ENCODE assay signal across 13 cellular contexts in the genomic region with DNA sequence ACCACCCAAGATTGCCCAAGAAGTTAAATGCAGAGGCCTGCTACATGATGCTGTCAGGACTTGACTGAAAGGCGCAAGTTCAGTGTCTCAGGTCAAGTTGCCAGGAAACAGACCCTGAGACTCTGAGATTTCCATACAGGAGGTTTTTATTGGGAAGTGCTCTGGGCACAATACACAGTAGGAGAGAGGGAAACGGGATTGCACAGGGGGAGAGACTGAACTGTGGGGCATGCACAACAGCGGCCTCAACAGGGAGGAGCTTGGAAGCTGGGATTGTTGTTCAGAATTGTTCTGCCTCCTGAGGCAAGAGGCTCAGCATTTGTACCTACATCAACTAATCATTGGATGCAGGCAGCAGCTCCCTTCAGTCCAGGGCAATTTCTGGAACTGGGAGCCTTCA. TPM values are rescaled to one million over a fixed set of nuclear protein-coding genes. Genes with fewer than 3 reads are reported as not detected.
DNase-seq lines count a peak whose midpoint lies in the region; ATAC-seq and TF ChIP-seq lines count a peak whose summit lies in the region.
"Had no signal": no experiment of that assay in that cellular context is flagged by ENCODE, and none has a peak within 500 bp of the region (broad histone marks: within the 10 kb centered on the region; RNA-seq: fewer than 3 reads in every experiment).

No MANE protein-coding gene starts in this region.

- H3K56ac ChIP-seq in IMR-90 (ENCODE audit: extremely low read depth, insufficient read depth, low read length) = no peak overlapping the region

- H2AK5ac ChIP-seq in IMR-90 (ENCODE audit: low read depth, low read length) = 0 out of 2 replicates have a peak overlapping the region, but pooled peaks have one; percentile 23

- peak overlapping the region; percentile 60 to 67 for H3K4me3 Mint-ChIP-seq in CD14-positive monocyte
- no peak overlapping the region for H3K4me3 Mint-ChIP-seq in dendritic cell treated with granulocyte-macrophage colony-stimulating factor and Interleukin-4, amounts not matched to agents 40 ng/mL and 50 ng/mL, for 4 days
- H3K4me3 Mint-ChIP-seq in mesothelial cell of epicardium = no peak overlapping the region
- no peak overlapping the region for H3K4me3 Mint-ChIP-seq in nephron progenitor cell

- in situ Hi-C loops in IMR-90 (cut with MboI; ENCODE audit: low sequenced_read_pairs) = no loop called here

- no peaks in the 10 kb centered on the region for H4K20me1 ChIP-seq in IMR-90 (ENCODE audit: insufficient read depth, low read length)

- H3K79me1 ChIP-seq in IMR-90 (ENCODE audit: low read depth in 1 of 2, low read length in 2 of 2) = no peaks in the 10 kb centered on the region

- no peak overlapping the region for H3K18ac ChIP-seq in IMR-90 (ENCODE audit: low read depth, low read length)

- H4K5ac ChIP-seq in IMR-90 (ENCODE audit: low read depth, low read length) = no peak overlapping the region

- WGBS in IMR-90 (ENCODE audit: extremely low coverage in 2 of 2, insufficient read length in 1 of 2), 2 experiments = 100% methylated on average over 1 of the region's 3 CpGs; no CpG with 5 or more reads in 1 of the 2 experiments

- H3K4me1 ChIP-seq in IMR-90 (ENCODE audit: control insufficient read depth, insufficient read depth, low read length) = 0 out of 2 replicates have a peak, but pooled peaks cover 2% of the 10 kb centered on the region

- no peak overlapping the region for H3K9ac ChIP-seq in IMR-90 (ENCODE audit: low read depth, low read length)

- no peaks in the 10 kb centered on the region for H3K36me3 ChIP-seq in IMR-90 (ENCODE audit: control insufficient read depth, insufficient read depth, low read length)
- H3K36me3 ChIP-seq: HAP-1 had no signal

- peak overlapping the region; percentile 92 to 99 (median 97) for H3K27ac Mint-ChIP-seq in CD14-positive monocyte
- peak overlapping the region; percentile 84 for H3K27ac Mint-ChIP-seq in dendritic cell treated with granulocyte-macrophage colony-stimulating factor and Interleukin-4, amounts not matched to agents 40 ng/mL and 50 ng/mL, for 4 days
- peak overlapping the region; percentile 98 for H3K27ac Mint-ChIP-seq in mesothelial cell of epicardium
- H3K27ac Mint-ChIP-seq in nephron progenitor cell = no peak overlapping the region

- H3K27me3 Mint-ChIP-seq in CD14-positive monocyte (ENCODE audit: low read depth in 3 of 3) = no peaks in the 10 kb centered on the region
- no peaks in the 10 kb centered on the region for H3K27me3 Mint-ChIP-seq in dendritic cell treated with granulocyte-macrophage colony-stimulating factor and Interleukin-4, amounts not matched to agents 40 ng/mL and 50 ng/mL, for 4 days
- H3K27me3 Mint-ChIP-seq in mesothelial cell of epicardium (ENCODE audit: low read depth) = peaks cover 8% of the 10 kb centered on the region
- H3K27me3 Mint-ChIP-seq in nephron progenitor cell (ENCODE audit: low read depth, poor library complexity) = peaks cover 27% of the 10 kb centered on the region

- no peaks in the 10 kb centered on the region for H3K9me3 ChIP-seq in IMR-90 (ENCODE audit: control insufficient read depth, insufficient read depth, low read length)
- H3K9me3 ChIP-seq: HAP-1 had no signal

- H3K4me1 Mint-ChIP-seq in CD14-positive monocyte = peaks cover 94% of the 10 kb centered on the region
- H3K4me1 Mint-ChIP-seq in dendritic cell treated with granulocyte-macrophage colony-stimulating factor and Interleukin-4, amounts not matched to agents 40 ng/mL and 50 ng/mL, for 4 days (ENCODE audit: low read depth) = peaks cover 78% of the 10 kb centered on the region
- H3K4me1 Mint-ChIP-seq in mesothelial cell of epicardium = peaks cover 60% of the 10 kb centered on the region
- peaks cover 4% of the 10 kb centered on the region for H3K4me1 Mint-ChIP-seq in nephron progenitor cell

- peak overlapping the region; percentile 48 for H3K4ac ChIP-seq in IMR-90 (ENCODE audit: low read depth, low read length)

- H3K9me3 Mint-ChIP-seq in CD14-positive monocyte (peaks cover 0 to 3% (median 0%) of the 10 kb centered on the region in 7 donors), mesothelial cell of epicardium (peaks cover 3% of the 10 kb centered on the region), nephron progenitor cell (no peaks in the 10 kb centered on the region)
- H3K9me3 Mint-ChIP-seq in dendritic cell treated with granulocyte-macrophage colony-stimulating factor and Interleukin-4, amounts not matched to agents 40 ng/mL and 50 ng/mL, for 4 days = no peaks in the 10 kb centered on the region
- H3K9me3 Mint-ChIP-seq: stimulated activated effector memory CD8-positive, alpha-beta T cell treated with anti-CD3 and anti-CD28 coated beads, Interleukin-12 subunit alpha, Interleukin-12 subunit beta, amount 100 ng/mL, for 72 hours had no signal

- peak overlapping the region; percentile 45 for H2BK20ac ChIP-seq in IMR-90 (ENCODE audit: low read depth, low read length)

- POLR2A ChIA-PET in IMR-90 (lab: Charles Lee; ENCODE audit: unreplicated experiment) = no interaction called here

- TF ChIP-seq CTCF in CD14-positive monocyte (IDR thresholded peaks at IDR 0.05) (no peak), IMR-90 (conservative IDR thresholded peaks at IDR 0.05; ENCODE audit: low read depth, low read length) (no peak), mesothelial cell of epicardium (IDR thresholded peaks at IDR 0.05; ENCODE audit: unreplicated experiment) (no peak), nephron progenitor cell (IDR thresholded peaks at IDR 0.05) (no peak)

- no peak overlapping the region for H3K4me2 ChIP-seq in IMR-90 (ENCODE audit: low read depth, low read length)

- H3K23ac ChIP-seq in IMR-90 (ENCODE audit: low read depth, low read length) = peak overlapping the region; percentile 45; the same call in 1 of the 2 replicates

- no peak for TF ChIP-seq POLR2A in IMR-90 (IDR thresholded peaks at IDR 0.05; ENCODE audit: low read depth, low read length)

- H3K27ac ChIP-seq in IMR-90 (ENCODE audit: insufficient read depth, low read length) = no peak overlapping the region

- H4K8ac ChIP-seq in IMR-90 (ENCODE audit: low read depth in 2 of 2, low read length in 2 of 2) = peak overlapping the region in 1 of 2 experiments; percentile 68; a peak in 1 of 4 replicates

- no peak overlapping the region for H3K4me3 ChIP-seq in IMR-90 (ENCODE audit: insufficient read depth, low read depth, low read length)
- H3K4me3 ChIP-seq: HAP-1, skin epidermis had no signal

- peaks cover 75 to 81% of the 10 kb centered on the region in 2 donors for H3K36me3 Mint-ChIP-seq in CD14-positive monocyte
- peaks cover 38% of the 10 kb centered on the region for H3K36me3 Mint-ChIP-seq in dendritic cell treated with granulocyte-macrophage colony-stimulating factor and Interleukin-4, amounts not matched to agents 40 ng/mL and 50 ng/mL, for 4 days (ENCODE audit: low read depth)
- no peaks in the 10 kb centered on the region for H3K36me3 Mint-ChIP-seq in mesothelial cell of epicardium
- no peaks in the 10 kb centered on the region for H3K36me3 Mint-ChIP-seq in nephron progenitor cell (ENCODE audit: low read depth)

- dilution Hi-C loops in IMR-90 (cut with HindIII; ENCODE audit: low sequenced_read_pairs, unreplicated experiment) = no loop called here

- ATAC-seq in IMR-90 (ENCODE audit: low read depth) (no peak), HG03108 (IDR thresholded peaks at IDR 0.05; ENCODE audit: unreplicated experiment) (no peak)
- ATAC-seq: stimulated activated effector memory CD8-positive, alpha-beta T cell treated with anti-CD3 and anti-CD28 coated beads, Interleukin-12 subunit alpha, Interleukin-12 subunit beta, amount 100 ng/mL, for 72 hours had no signal

- no TSS peak for BruUV-seq in IMR-90 (replicated peaks; lab: Mats Ljungman, UMichigan)

- no peak overlapping the region for H2BK5ac ChIP-seq in IMR-90 (ENCODE audit: low read depth, low read length, poor library complexity, severe bottlenecking)

- peak overlapping the region; percentile 68 for H3K14ac ChIP-seq in IMR-90 (replicated peaks; ENCODE audit: low read depth, low read length)

- intact Hi-C loops in CD14-positive monocyte (cut with micrococcal nuclease) (loop anchor here (5.0 to 10.0 kb wide), 3 partner anchors 60 to 198 kb away; partner anchors contain the start of gene SF3B5 (in 1 of the 2)), IMR-90 (cut with micrococcal nuclease) (no loop called here), posterior cingulate gyrus (cut with DNase I) (no loop called here)
- intact Hi-C loops in dendritic cell treated with granulocyte-macrophage colony-stimulating factor and Interleukin-4, amounts not matched to agents 40 ng/mL and 50 ng/mL, for 4 days (cut with micrococcal nuclease) = no loop called here

- CTCF ChIA-PET in IMR-90 (lab: Yijun Ruan, JAX) = no interaction called here

- TF ChIP-seq RAD21 in IMR-90 (IDR thresholded peaks at IDR 0.05; ENCODE audit: low read length) = no peak

- peaks cover 5% of the 10 kb centered on the region; the same call in 1 of the 2 replicates for H3K9me1 ChIP-seq in IMR-90 (ENCODE audit: insufficient read depth, low read length)

- peak overlapping the region; percentile 69; the same call in 1 of the 2 replicates for H2BK120ac ChIP-seq in IMR-90 (ENCODE audit: low read depth, low read length)

- no peaks in the 10 kb centered on the region for H3K27me3 ChIP-seq in IMR-90 (ENCODE audit: control insufficient read depth, insufficient read depth, low read length)

- no peak overlapping the region for H2AFZ ChIP-seq in IMR-90 (replicated peaks; ENCODE audit: low read length, poor library complexity)

- peak overlapping the region; percentile 57; the same call in 1 of the 2 replicates for H4K91ac ChIP-seq in IMR-90 (ENCODE audit: insufficient read depth, low read depth, low read length)

- no peak overlapping the region for H2AK9ac ChIP-seq in IMR-90 (replicated peaks; ENCODE audit: low read depth, low read length, poor library complexity)

- H2BK15ac ChIP-seq in IMR-90 (ENCODE audit: low read depth, low read length) = no peak overlapping the region; the same call in 1 of the 3 replicates

- DNase-seq in CD14-positive monocyte (ENCODE audit: low spot score) (no peak), IMR-90 (no peak), mesothelial cell of epicardium (ENCODE audit: low spot score in 2 of 2, unreplicated experiment in 2 of 2) (no peak), posterior cingulate gyrus (no peak), nephron progenitor cell (no peak), EL (no peak)
- DNase-seq: KBM-7, NCI-H1105 treated with DMSO at 0.1 percent for 48 hours had no signal

TF ChIP-seq in IMR-90, 13 proteins besides CTCF, POLR2A, EP300 and RAD21 (continues in another document):
- no peak for TF ChIP-seq SMC3 (IDR thresholded peaks at IDR 0.05; ENCODE audit: low read depth, low read length)

RNA-seq across cellular contexts. Expression of gene STX11, which starts 6.7 kb away (rescaled TPM):
- polyA plus RNA-seq in CD14-positive monocyte (100 to 1,000 TPM; 276 to 372 TPM), IMR-90 (2012; rRNA removed) (0.68 and 0.83 TPM in 2 replicates)
- total RNA-seq in IMR-90 (2012; rRNA removed) (0.54 and 0.56 TPM in 2 replicates), mesothelial cell of epicardium (4.5 to 4.9 TPM (median 4.6 TPM) in 3 replicates)
- polyA plus RNA-seq in IMR-90 (2012; cell fraction: cytosol; rRNA removed) = 0.64 and 1.2 TPM in 2 replicates
- polyA plus RNA-seq in IMR-90 (2012; cell fraction: nucleus; rRNA removed; ENCODE audit: low replicate concordance) = 0.45 and 0.59 TPM in 2 replicates

Comparison
In these comparisons a context has a peak if more than half of its experiments do, and no peak if none do; other contexts are left out.
1. H3K4me3 Mint-ChIP-seq: peak in CD14-positive monocyte (2 of 2); none in dendritic cell treated with granulocyte-macrophage colony-stimulating factor and Interleukin-4, amounts not matched to agents 40 ng/mL and 50 ng/mL, for 4 days (single experiment), mesothelial cell of epicardium (single experiment) and nephron progenitor cell (single experiment).
2. intact Hi-C loops: an anchor here in CD14-positive monocyte (5.0 to 10.0 kb wide); none called in IMR-90, dendritic cell treated with granulocyte-macrophage colony-stimulating factor and Interleukin-4, amounts not matched to agents 40 ng/mL and 50 ng/mL, for 4 days and posterior cingulate gyrus.